In the genomic region with DNA sequence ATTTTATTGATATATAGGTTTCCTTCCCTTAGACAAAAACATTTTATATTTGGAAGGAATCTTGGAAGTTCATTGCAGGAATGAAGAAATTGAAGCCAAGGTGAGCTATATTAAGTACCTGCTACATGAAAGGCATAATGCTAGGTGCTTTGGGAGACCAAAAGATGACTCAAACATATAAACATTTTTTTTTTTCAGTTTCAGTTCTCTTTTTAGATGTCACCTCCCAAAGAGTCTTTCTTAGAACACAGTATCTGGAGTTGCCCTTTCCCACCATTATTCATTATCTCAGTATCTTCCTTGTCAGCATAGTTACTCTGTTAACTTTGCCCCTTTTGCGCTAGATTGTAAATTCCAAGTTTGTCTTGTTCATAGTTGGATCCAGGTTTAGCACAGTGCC, we compare ENCODE assay signal across 1 cellular context.
TF ChIP-seq lines count a peak whose summit lies in the region.

No MANE protein-coding gene starts in this region.

TF ChIP-seq in H1, 55 proteins besides CTCF, POLR2A, EP300 and RAD21 (continued from another document):
- TF ChIP-seq, protein P1, sequence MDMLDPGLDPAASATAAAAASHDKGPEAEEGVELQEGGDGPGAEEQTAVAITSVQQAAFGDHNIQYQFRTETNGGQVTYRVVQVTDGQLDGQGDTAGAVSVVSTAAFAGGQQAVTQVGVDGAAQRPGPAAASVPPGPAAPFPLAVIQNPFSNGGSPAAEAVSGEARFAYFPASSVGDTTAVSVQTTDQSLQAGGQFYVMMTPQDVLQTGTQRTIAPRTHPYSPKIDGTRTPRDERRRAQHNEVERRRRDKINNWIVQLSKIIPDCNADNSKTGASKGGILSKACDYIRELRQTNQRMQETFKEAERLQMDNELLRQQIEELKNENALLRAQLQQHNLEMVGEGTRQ (IDR thresholded peaks at IDR 0.05; ENCODE audit: low read length), result no peak
